In the genomic region with DNA sequence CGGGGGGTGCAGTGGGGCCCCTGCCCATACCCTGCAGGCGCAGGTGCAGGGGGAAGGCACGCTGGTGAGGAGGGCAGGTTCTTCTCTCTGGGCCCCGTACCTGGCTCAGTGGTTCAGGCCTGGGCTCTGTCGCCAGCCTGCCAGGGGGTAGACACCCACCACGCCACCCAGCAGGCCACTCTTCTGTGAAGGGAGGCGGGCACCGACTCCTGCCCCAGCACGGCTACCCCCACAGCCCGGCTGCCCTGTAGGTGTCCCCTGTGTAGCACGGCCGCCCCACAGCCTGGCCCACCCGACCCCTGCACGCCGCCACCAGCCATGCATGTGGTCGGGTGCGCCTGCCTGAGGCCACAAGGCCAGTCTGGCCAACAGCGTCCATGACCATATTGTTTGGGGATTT, we compare ENCODE assay signal across 24 cellular contexts. TPM values are rescaled to one million over a fixed set of nuclear protein-coding genes. Genes with fewer than 3 reads are reported as not detected.
"Had no signal": no experiment of that assay in that cellular context is flagged by ENCODE, and none has a peak within 500 bp of the region (broad histone marks: within the 10 kb centered on the region; RNA-seq: fewer than 3 reads in every experiment).

No MANE protein-coding gene starts in this region.

- H3K27ac Mint-ChIP-seq: activated CD8-positive, alpha-beta T cell treated with anti-CD3 and anti-CD28 coated beads, Interleukin-2, amount 10 ng/mL, durations not matched to agents 7 days and 5 days; activated naive CD8-positive, alpha-beta T cell treated with anti-CD3 and anti-CD28 coated beads, Interleukin-2, amount 10 ng/mL, durations not matched to agents 7 days and 5 days; T-helper 1 cell treated with Interleukin-12 subunit alpha and Interleukin-12 subunit beta and Interleukin-4 antibody, amounts not matched to agents 30 μg/mL and 1 μg/mL, for 36 hours had no signal

- H3K27ac ChIP-seq: adrenal gland, RWPE1 had no signal

- ATAC-seq: activated CD4-positive, CD25-positive, alpha-beta regulatory T cell treated with anti-CD3 and anti-CD28 coated beads, Interleukin-2, amount 50 U/mL, for 24 hours; activated CD8-positive, alpha-beta T cell treated with anti-CD3 and anti-CD28 coated beads, Interleukin-2, amount 10 ng/mL, durations not matched to agents 7 days and 5 days had no signal

- H3K36me3 ChIP-seq: adrenal gland, Peyer's patch had no signal

- DNase-seq: activated CD4-positive, alpha-beta T cell treated with anti-CD3 and anti-CD28 coated beads for 48 hours; activated CD4-positive, alpha-beta T cell treated with anti-CD3 and anti-CD28 coated beads, Interleukin-2, amount 50 U/mL, for 4 hours; activated CD8-positive, alpha-beta memory T cell treated with anti-CD3 and anti-CD28 coated beads, Interleukin-2, amount 50 U/mL, for 48 hours; activated CD8-positive, alpha-beta T cell treated with anti-CD3 and anti-CD28 coated beads, Interleukin-2, amount 10 ng/mL, durations not matched to agents 7 days and 5 days; activated naive CD4-positive, alpha-beta T cell treated with anti-CD3 and anti-CD28 coated beads, Interleukin-2, amount 50 U/mL, for 16 hours; activated naive CD8-positive, alpha-beta T cell treated with anti-CD3 and anti-CD28 coated beads, Interleukin-2, amount 10 ng/mL, durations not matched to agents 7 days and 5 days; activated T-cell treated with anti-CD3 and anti-CD28 coated beads, Interleukin-2, amount 50 U/mL, for 1 hour; adrenal gland; anterior cingulate cortex; caudate nucleus; KG1; NCI-H1092; NCI-H1417 treated with DMSO at 0.1 percent for 48 hours; NCI-H1694; NCI-H2029; NCI-H510A treated with DMSO at 0.1 percent for 48 hours; Peyer's patch; SHP77 treated with DMSO at 0.1 percent for 48 hours had no signal

- H3K36me3 Mint-ChIP-seq: activated naive CD8-positive, alpha-beta T cell treated with anti-CD3 and anti-CD28 coated beads, Interleukin-2, amount 10 ng/mL, durations not matched to agents 7 days and 5 days had no signal

- H3K4me3 Mint-ChIP-seq: activated CD8-positive, alpha-beta T cell treated with anti-CD3 and anti-CD28 coated beads, Interleukin-2, amount 10 ng/mL, durations not matched to agents 7 days and 5 days; activated naive CD8-positive, alpha-beta T cell treated with anti-CD3 and anti-CD28 coated beads, Interleukin-2, amount 10 ng/mL, durations not matched to agents 7 days and 5 days; T-helper 1 cell treated with Interleukin-12 subunit alpha and Interleukin-12 subunit beta and Interleukin-4 antibody, amounts not matched to agents 30 μg/mL and 1 μg/mL, for 36 hours had no signal

- H3K4me3 ChIP-seq: adrenal gland, Peyer's patch had no signal

- H3K9me3 ChIP-seq: adrenal gland had no signal

RNA-seq across cellular contexts. Expression of a gene that starts 1.7 kb away (rescaled TPM):
- total RNA-seq: activated CD8-positive, alpha-beta T cell treated with anti-CD3 and anti-CD28 coated beads, Interleukin-2, amount 10 ng/mL, durations not matched to agents 7 days and 5 days; activated naive CD8-positive, alpha-beta T cell treated with anti-CD3 and anti-CD28 coated beads, Interleukin-2, amount 10 ng/mL, durations not matched to agents 7 days and 5 days; LHCN-M2; M059J; SK-MEL-5 had no signal

RNA-seq across cellular contexts. Expression of a gene that starts 3.9 kb away (rescaled TPM):
- total RNA-seq: LHCN-M2, M059J, SK-MEL-5 had no signal

RNA-seq across cellular contexts. Expression of a gene that starts 11.4 kb away (rescaled TPM):
- total RNA-seq: activated CD8-positive, alpha-beta T cell treated with anti-CD3 and anti-CD28 coated beads, Interleukin-2, amount 10 ng/mL, durations not matched to agents 7 days and 5 days; activated naive CD8-positive, alpha-beta T cell treated with anti-CD3 and anti-CD28 coated beads, Interleukin-2, amount 10 ng/mL, durations not matched to agents 7 days and 5 days; adrenal gland; LHCN-M2; M059J; Peyer's patch; SK-MEL-5 had no signal
- polyA plus RNA-seq: adrenal gland had no signal

RNA-seq across cellular contexts. Expression of a gene that starts 17.7 kb away (rescaled TPM):
- total RNA-seq: activated CD8-positive, alpha-beta T cell treated with anti-CD3 and anti-CD28 coated beads, Interleukin-2, amount 10 ng/mL, durations not matched to agents 7 days and 5 days; activated naive CD8-positive, alpha-beta T cell treated with anti-CD3 and anti-CD28 coated beads, Interleukin-2, amount 10 ng/mL, durations not matched to agents 7 days and 5 days; adrenal gland; LHCN-M2; M059J had no signal
- polyA plus RNA-seq: adrenal gland had no signal

RNA-seq across cellular contexts. Expression of a gene that starts 34.2 kb away (rescaled TPM):
- total RNA-seq: LHCN-M2 had no signal
